ENCODE assay signal across 1 cellular context in the genomic region with DNA sequence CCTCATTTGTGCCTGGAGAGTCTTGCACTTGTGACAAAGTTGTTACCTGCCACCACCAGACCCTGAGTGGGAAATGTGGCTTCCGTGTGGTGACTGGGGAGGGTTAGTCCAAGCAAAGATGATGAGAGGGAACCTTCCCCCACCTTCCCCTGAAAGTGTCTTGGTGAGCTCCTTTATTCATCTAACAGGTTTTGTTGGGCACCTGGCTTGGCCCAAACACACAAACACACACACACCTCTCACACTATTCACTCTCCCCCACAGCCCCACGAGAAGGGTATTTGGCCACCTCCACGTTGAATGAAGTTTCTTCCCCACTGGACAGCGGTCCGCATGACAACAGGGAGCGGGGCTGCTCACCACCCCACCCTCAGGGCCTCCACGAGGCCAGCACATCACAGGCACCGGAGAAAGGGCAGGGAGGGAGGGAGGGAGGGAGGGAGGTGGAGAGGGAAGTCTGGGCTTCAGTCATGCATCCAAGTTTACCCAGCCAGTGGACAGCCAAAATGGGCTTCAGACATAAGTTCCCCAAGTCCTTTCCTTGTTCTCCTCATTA.
TF ChIP-seq lines count a peak whose summit lies in the region.

No MANE protein-coding gene starts in this region.

TF ChIP-seq in H1, 55 proteins besides CTCF, POLR2A, EP300 and RAD21:
- TF ChIP-seq KDM1A (IDR thresholded peaks at IDR 0.05; ENCODE audit: borderline replicate concordance, low read length) (no peak), RNF2 (IDR thresholded peaks at IDR 0.05; ENCODE audit: borderline replicate concordance, low read depth, low read length, missing control alignments, poor library complexity, severe bottlenecking) (no peak), ASH2L (IDR thresholded peaks at IDR 0.05; ENCODE audit: low read length) (no peak), JUN (IDR thresholded peaks at IDR 0.05; ENCODE audit: low read depth, low read length) (no peak), CBX8 (IDR thresholded peaks at IDR 0.05; ENCODE audit: borderline replicate concordance, low read depth, low read length) (no peak), RBBP5 (IDR thresholded peaks at IDR 0.05; ENCODE audit: borderline replicate concordance, low read depth, low read length) (no peak), GTF2F1 (IDR thresholded peaks at IDR 0.05; ENCODE audit: borderline replicate concordance, low read depth, low read length) (no peak), TEAD4 (IDR thresholded peaks at IDR 0.05; ENCODE audit: low read depth, low read length) (no peak), BRCA1 (IDR thresholded peaks at IDR 0.05; ENCODE audit: low read depth, low read length) (no peak), MAFK (IDR thresholded peaks at IDR 0.05; ENCODE audit: low read depth, low read length) (no peak), POLR2AphosphoS5 (IDR thresholded peaks at IDR 0.05; ENCODE audit: low read depth, low read length) (no peak), SUZ12 (IDR thresholded peaks at IDR 0.05; ENCODE audit: low read length) (no peak), BACH1 (IDR thresholded peaks at IDR 0.05; ENCODE audit: low read length) (no peak), TAF7 (optimal IDR thresholded peaks at IDR 0.05; ENCODE audit: borderline replicate concordance, low read depth, low read length) (no peak), TCF12 (IDR thresholded peaks at IDR 0.05; ENCODE audit: low read depth, low read length) (no peak), TBP (IDR thresholded peaks at IDR 0.05; ENCODE audit: low read depth, low read length) (no peak), RFX5 (IDR thresholded peaks at IDR 0.05; ENCODE audit: borderline replicate concordance, low read depth, low read length) (no peak)
- TF ChIP-seq, protein P1, sequence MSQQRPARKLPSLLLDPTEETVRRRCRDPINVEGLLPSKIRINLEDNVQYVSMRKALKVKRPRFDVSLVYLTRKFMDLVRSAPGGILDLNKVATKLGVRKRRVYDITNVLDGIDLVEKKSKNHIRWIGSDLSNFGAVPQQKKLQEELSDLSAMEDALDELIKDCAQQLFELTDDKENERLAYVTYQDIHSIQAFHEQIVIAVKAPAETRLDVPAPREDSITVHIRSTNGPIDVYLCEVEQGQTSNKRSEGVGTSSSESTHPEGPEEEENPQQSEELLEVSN (IDR thresholded peaks at IDR 0.05): no peak
